Comparison of ENCODE assay signal across 8 cellular contexts in genomic region chr1:87334351-87335174, GRCh38. TPM values are rescaled to one million over a fixed set of nuclear protein-coding genes. Genes with fewer than 3 reads are reported as not detected.
DNase-seq lines count a peak whose midpoint lies in the region; ATAC-seq, FAIRE-seq and TF ChIP-seq lines count a peak whose summit lies in the region.

No MANE protein-coding gene starts in this region.

- no peak for ATAC-seq in activated CD8-positive, alpha-beta T cell treated with anti-CD3 and anti-CD28 coated beads, Interleukin-2, amount 10 ng/mL, durations not matched to agents 7 days and 5 days
- no peak for ATAC-seq in GM21526 (IDR thresholded peaks at IDR 0.05; ENCODE audit: low FRiP score, unreplicated experiment)

- H3K36me3 Mint-ChIP-seq in activated naive CD4-positive, alpha-beta T cell treated with anti-CD3 and anti-CD28 coated beads, Interleukin-2, amount 10 ng/mL, durations not matched to agents 7 days and 5 days = peaks cover 44% of the 10 kb centered on the region
- H3K36me3 Mint-ChIP-seq in activated CD8-positive, alpha-beta T cell treated with anti-CD3 and anti-CD28 coated beads, Interleukin-2, amount 10 ng/mL, durations not matched to agents 7 days and 5 days (ENCODE audit: low read depth) = peaks cover 52% of the 10 kb centered on the region

- CTCF ChIA-PET in activated naive CD4-positive, alpha-beta T cell treated with anti-CD3 and anti-CD28 coated beads, Interleukin-2, amount 10 ng/mL, durations not matched to agents 7 days and 5 days (lab: Charles Lee) = interaction anchor here (0.6 to 2.2 kb wide), 3 partner anchors 8 to 904 kb away, joined by 3 to 8 read pairs (median 4); no protein-coding TSS in a partner anchor
- CTCF ChIA-PET in activated CD8-positive, alpha-beta T cell treated with anti-CD3 and anti-CD28 coated beads, Interleukin-2, amount 10 ng/mL, durations not matched to agents 7 days and 5 days (lab: Charles Lee) = interaction anchor here (0.9 to 4.2 kb wide), 3 partner anchors 8 to 42 kb away, joined by 3 to 40 read pairs (median 3); no protein-coding TSS in a partner anchor

- peak overlapping the region; percentile 60 for H2AFZ ChIP-seq in osteoblast (ENCODE audit: low read length)

- peak overlapping the region; percentile 84 for H3K4me3 Mint-ChIP-seq in activated naive CD4-positive, alpha-beta T cell treated with anti-CD3 and anti-CD28 coated beads, Interleukin-2, amount 10 ng/mL, durations not matched to agents 7 days and 5 days
- H3K4me3 Mint-ChIP-seq in activated CD8-positive, alpha-beta T cell treated with anti-CD3 and anti-CD28 coated beads, Interleukin-2, amount 10 ng/mL, durations not matched to agents 7 days and 5 days = peak overlapping the region; percentile 81

- peak overlapping the region; percentile 91 for H3K27ac Mint-ChIP-seq in activated naive CD4-positive, alpha-beta T cell treated with anti-CD3 and anti-CD28 coated beads, Interleukin-2, amount 10 ng/mL, durations not matched to agents 7 days and 5 days
- peak overlapping the region; percentile 95 for H3K27ac Mint-ChIP-seq in activated CD8-positive, alpha-beta T cell treated with anti-CD3 and anti-CD28 coated beads, Interleukin-2, amount 10 ng/mL, durations not matched to agents 7 days and 5 days

- H3K9me3 Mint-ChIP-seq in activated naive CD4-positive, alpha-beta T cell treated with anti-CD3 and anti-CD28 coated beads, Interleukin-2, amount 10 ng/mL, durations not matched to agents 7 days and 5 days = no peaks in the 10 kb centered on the region
- H3K9me3 Mint-ChIP-seq in activated CD8-positive, alpha-beta T cell treated with anti-CD3 and anti-CD28 coated beads, Interleukin-2, amount 10 ng/mL, durations not matched to agents 7 days and 5 days (ENCODE audit: insufficient read depth) = no peaks in the 10 kb centered on the region

- no peaks in the 10 kb centered on the region for H3K9me3 ChIP-seq in osteoblast (ENCODE audit: low read depth, low read length)

- POLR2A ChIA-PET in activated CD8-positive, alpha-beta T cell treated with anti-CD3 and anti-CD28 coated beads, Interleukin-2, amount 10 ng/mL, durations not matched to agents 7 days and 5 days (lab: Charles Lee) = interaction anchor here (0.6 to 1.5 kb wide), 3 partner anchors 8 to 13 kb away, joined by 3 read pairs; no protein-coding TSS in a partner anchor

- no peaks in the 10 kb centered on the region for H3K27me3 ChIP-seq in osteoblast (ENCODE audit: insufficient read depth, low read length)

- H3K4me3 ChIP-seq in osteoblast (ENCODE audit: insufficient read depth, low read length) = peak overlapping the region; percentile 89

- DNase-seq in activated naive CD4-positive, alpha-beta T cell treated with anti-CD3 and anti-CD28 coated beads, Interleukin-2, amount 10 ng/mL, durations not matched to agents 7 days and 5 days = peak; percentile 20
- DNase-seq in activated naive CD4-positive, alpha-beta T cell (lab: John Stamatoyannopoulos, UW) = no peak
- peak; percentile 50 for DNase-seq in KG1 (lab: John Stamatoyannopoulos, UW)
- peak; percentile 23 for DNase-seq in activated CD8-positive, alpha-beta T cell treated with anti-CD3 and anti-CD28 coated beads, Interleukin-2, amount 10 ng/mL, durations not matched to agents 7 days and 5 days
- DNase-seq in frontal cortex (ENCODE audit: low spot score in 2 of 2) = peak; percentile 48 to 50
- peak; percentile 69 for DNase-seq in osteoblast (ENCODE audit: insufficient read length, low spot score, missing footprints)
- no peak for DNase-seq in middle frontal gyrus (ENCODE audit: extremely low spot score, low spot score)

- H4K20me1 ChIP-seq in osteoblast (ENCODE audit: insufficient read depth, low read length) = peaks cover 4% of the 10 kb centered on the region

- TF ChIP-seq CTCF in osteoblast (IDR thresholded peaks at IDR 0.05; ENCODE audit: extremely low read depth, low read depth, low read length) = peak; percentile 24

- H3K4me2 ChIP-seq in osteoblast (ENCODE audit: insufficient read depth, low read length) = peak overlapping the region; percentile 97

- no peak for FAIRE-seq in frontal cortex (lab: Jason Lieb, UNC)

- peaks cover 96% of the 10 kb centered on the region for H3K79me2 ChIP-seq in osteoblast (ENCODE audit: insufficient read depth, low read length)

- peaks cover 16% of the 10 kb centered on the region for H3K36me3 ChIP-seq in osteoblast (ENCODE audit: insufficient read depth, low read length)

- peaks cover 16% of the 10 kb centered on the region for H3K27me3 Mint-ChIP-seq in activated naive CD4-positive, alpha-beta T cell treated with anti-CD3 and anti-CD28 coated beads, Interleukin-2, amount 10 ng/mL, durations not matched to agents 7 days and 5 days
- no peaks in the 10 kb centered on the region for H3K27me3 Mint-ChIP-seq in activated CD8-positive, alpha-beta T cell treated with anti-CD3 and anti-CD28 coated beads, Interleukin-2, amount 10 ng/mL, durations not matched to agents 7 days and 5 days (ENCODE audit: low read depth)

- H3K4me1 Mint-ChIP-seq in activated naive CD4-positive, alpha-beta T cell treated with anti-CD3 and anti-CD28 coated beads, Interleukin-2, amount 10 ng/mL, durations not matched to agents 7 days and 5 days = peaks cover 67% of the 10 kb centered on the region
- peaks cover 56% of the 10 kb centered on the region for H3K4me1 Mint-ChIP-seq in activated CD8-positive, alpha-beta T cell treated with anti-CD3 and anti-CD28 coated beads, Interleukin-2, amount 10 ng/mL, durations not matched to agents 7 days and 5 days (ENCODE audit: low read depth)

- H3K4me1 ChIP-seq in osteoblast (ENCODE audit: insufficient read depth, low read length) = peaks cover 51% of the 10 kb centered on the region

- H3K27ac ChIP-seq in osteoblast (ENCODE audit: low read depth, low read length) = peak overlapping the region; percentile 51

RNA-seq across cellular contexts. Expression of gene LMO4, which starts 5.9 kb away (rescaled TPM):
- total RNA-seq in activated CD8-positive, alpha-beta T cell treated with anti-CD3 and anti-CD28 coated beads, Interleukin-2, amount 10 ng/mL, durations not matched to agents 7 days and 5 days = 10 to 100 TPM; 38.3 to 39.3 TPM
- total RNA-seq in frontal cortex = 797 TPM
- total RNA-seq in osteoblast = 61.9 and 62.8 TPM in 2 replicates

Comparison
In these comparisons a context has a peak if more than half of its experiments do, and no peak if none do; other contexts are left out.
1. DNase-seq: peak in activated naive CD4-positive, alpha-beta T cell treated with anti-CD3 and anti-CD28 coated beads, Interleukin-2, amount 10 ng/mL, durations not matched to agents 7 days and 5 days (single experiment), KG1 (single experiment), activated CD8-positive, alpha-beta T cell treated with anti-CD3 and anti-CD28 coated beads, Interleukin-2, amount 10 ng/mL, durations not matched to agents 7 days and 5 days (single experiment), frontal cortex (2 of 2) and osteoblast (single experiment); none in activated naive CD4-positive, alpha-beta T cell (0 of 4) and middle frontal gyrus (single experiment).
2. RNA of gene LMO4, which starts 5.9 kb away (total RNA-seq): 797 TPM in frontal cortex (single experiment); 61.9 to 62.8 TPM in osteoblast and 38.3 to 39.3 TPM in activated CD8-positive, alpha-beta T cell treated with anti-CD3 and anti-CD28 coated beads, Interleukin-2, amount 10 ng/mL, durations not matched to agents 7 days and 5 days; every median in the first group is over 10 times any median in the second.